In the genomic region with DNA sequence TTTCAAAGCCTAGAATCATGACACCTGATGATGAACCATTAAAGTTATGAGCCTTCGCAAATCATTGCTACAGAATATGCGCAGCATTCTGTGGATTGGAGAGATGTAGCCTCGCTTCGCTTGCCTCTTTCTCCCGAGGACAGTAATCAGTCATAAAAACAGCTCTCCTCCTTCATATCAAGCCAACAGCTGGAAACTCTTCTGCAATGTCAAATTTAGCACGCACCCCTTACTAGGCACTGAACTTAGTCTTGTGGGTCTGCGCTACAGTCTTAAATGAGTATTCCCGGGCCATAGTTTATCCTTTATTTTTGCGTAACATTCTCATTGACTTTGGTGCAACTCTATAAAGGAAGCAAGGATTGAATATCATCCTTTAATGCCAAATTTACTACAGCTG, we compare ENCODE assay signal across 23 cellular contexts.
"Had no signal": no experiment of that assay in that cellular context is flagged by ENCODE, and none has a peak within 500 bp of the region (broad histone marks: within the 10 kb centered on the region; RNA-seq: fewer than 3 reads in every experiment).

No MANE protein-coding gene starts in this region.

- H3K36me3 ChIP-seq: cardiac muscle cell, neutrophil, ovary, prostate gland, thyroid gland, upper lobe of right lung had no signal

- H3K36me3 Mint-ChIP-seq: activated CD4-positive, alpha-beta memory T cell treated with anti-CD3 and anti-CD28 coated beads for 36 hours; activated naive CD4-positive, alpha-beta T cell treated with anti-CD3 and anti-CD28 coated beads, Interleukin-2, amount 10 ng/mL, durations not matched to agents 7 days and 5 days; memory B cell; naive B cell had no signal

- H3K4me3 ChIP-seq: cardiac muscle cell, mucosa of descending colon, ovary, prostate gland, thyroid gland, upper lobe of right lung had no signal

- H3K4me1 Mint-ChIP-seq: activated naive CD4-positive, alpha-beta T cell treated with anti-CD3 and anti-CD28 coated beads, Interleukin-2, amount 10 ng/mL, durations not matched to agents 7 days and 5 days; memory B cell; naive B cell; T-helper 17 cell had no signal

- H3K9me3 Mint-ChIP-seq: activated CD4-positive, alpha-beta memory T cell treated with anti-CD3 and anti-CD28 coated beads for 36 hours; activated naive CD4-positive, alpha-beta T cell treated with anti-CD3 and anti-CD28 coated beads, Interleukin-2, amount 10 ng/mL, durations not matched to agents 7 days and 5 days; activated T-cell treated with anti-CD3 and anti-CD28 coated beads, Interleukin-2, amount 50 U/mL, for 72 hours; naive B cell had no signal

- H3K4me1 ChIP-seq: prostate gland, thyroid gland, upper lobe of right lung had no signal

- H3K27me3 ChIP-seq: cardiac muscle cell, neutrophil, ovary, thyroid gland, upper lobe of right lung had no signal

- H3K27ac ChIP-seq: cardiac muscle cell, neutrophil, ovary, prostate gland, thyroid gland, upper lobe of right lung had no signal

- H3K4me3 Mint-ChIP-seq: activated CD4-positive, alpha-beta memory T cell treated with anti-CD3 and anti-CD28 coated beads for 36 hours; activated naive CD4-positive, alpha-beta T cell treated with anti-CD3 and anti-CD28 coated beads, Interleukin-2, amount 10 ng/mL, durations not matched to agents 7 days and 5 days; activated T-cell treated with anti-CD3 and anti-CD28 coated beads, Interleukin-2, amount 50 U/mL, for 72 hours; memory B cell; naive B cell; T-helper 17 cell had no signal

- H3K27me3 Mint-ChIP-seq: activated CD4-positive, alpha-beta memory T cell treated with anti-CD3 and anti-CD28 coated beads for 36 hours; activated naive CD4-positive, alpha-beta T cell treated with anti-CD3 and anti-CD28 coated beads, Interleukin-2, amount 10 ng/mL, durations not matched to agents 7 days and 5 days; memory B cell; naive B cell; T-helper 17 cell had no signal

- ATAC-seq: activated T-cell treated with anti-CD3 and anti-CD28 coated beads, Interleukin-2, amount 50 U/mL, for 72 hours; esophagus mucosa; mucosa of descending colon; stimulated activated naive CD8-positive, alpha-beta T cell treated with anti-CD3 and anti-CD28 coated beads, Interleukin-15, Interleukin-2, amounts not matched to agents 100 U/mL and 50 U/mL, for 24 hours; T-helper 17 cell; upper lobe of right lung had no signal

- H3K9me3 ChIP-seq: mucosa of descending colon, neutrophil, ovary, prostate gland, thyroid gland, upper lobe of right lung had no signal

- DNase-seq: activated CD4-positive, alpha-beta memory T cell treated with anti-CD3 and anti-CD28 coated beads for 36 hours; activated CD4-positive, alpha-beta T cell treated with anti-CD3 and anti-CD28 coated beads for 48 hours; activated effector memory CD4-positive, alpha-beta T cell treated with anti-CD3 and anti-CD28 coated beads, Interleukin-2, amount 50 U/mL, for 16 hours; activated naive CD4-positive, alpha-beta T cell treated with anti-CD3 and anti-CD28 coated beads, Interleukin-2, amount 10 ng/mL, durations not matched to agents 7 days and 5 days; activated T-cell treated with anti-CD3 and anti-CD28 coated beads, Interleukin-2, amount 50 U/mL, for 72 hours; effector CD8-positive, alpha-beta T cell; hypothalamus; mucosa of descending colon; naive B cell; ovary; stimulated activated CD4-positive, alpha-beta T cell treated with anti-CD3 and anti-CD28 coated beads, Interleukin-12 subunit alpha, Interleukin-12 subunit beta, amount 100 ng/mL, for 4 hours; stimulated activated CD4-positive, alpha-beta T cell treated with anti-CD3 and anti-CD28 coated beads, Interleukin-4, amount 100 ng/mL, for 4 hours; stimulated activated naive CD8-positive, alpha-beta T cell treated with anti-CD3 and anti-CD28 coated beads, Interleukin-15, Interleukin-2, amounts not matched to agents 100 U/mL and 50 U/mL, for 24 hours; substantia nigra; SW 1271; T-helper 17 cell; thyroid gland; upper lobe of right lung had no signal

- H3K27ac Mint-ChIP-seq: activated CD4-positive, alpha-beta memory T cell treated with anti-CD3 and anti-CD28 coated beads for 36 hours; activated naive CD4-positive, alpha-beta T cell treated with anti-CD3 and anti-CD28 coated beads, Interleukin-2, amount 10 ng/mL, durations not matched to agents 7 days and 5 days; activated T-cell treated with anti-CD3 and anti-CD28 coated beads, Interleukin-2, amount 50 U/mL, for 72 hours; memory B cell; naive B cell; T-helper 17 cell had no signal
